ENCODE assay signal across 22 cellular contexts in the genomic region with DNA sequence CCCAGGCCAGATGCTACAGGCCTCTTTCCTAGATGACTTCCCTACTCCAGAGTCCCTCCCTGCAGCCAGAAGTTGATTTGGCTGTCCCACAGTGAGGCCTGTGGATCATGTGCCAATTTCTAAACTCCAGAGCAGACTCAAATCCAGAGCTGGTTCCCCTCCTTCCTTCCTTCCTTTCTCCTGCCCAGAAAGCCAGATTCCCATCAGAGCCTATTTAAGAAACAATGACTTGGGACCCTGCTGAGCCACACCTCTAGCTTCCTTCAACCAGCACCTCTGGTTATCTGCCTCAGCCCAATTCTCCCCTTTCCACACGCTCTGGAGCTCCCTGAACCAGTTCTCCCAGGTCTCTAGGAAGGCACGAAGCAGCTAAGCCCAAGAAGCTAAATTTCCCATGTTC. TPM values are rescaled to one million over a fixed set of nuclear protein-coding genes. Genes with fewer than 3 reads are reported as not detected.
DNase-seq lines count a peak whose midpoint lies in the region; ATAC-seq, FAIRE-seq and TF ChIP-seq lines count a peak whose summit lies in the region.
"Had no signal": no experiment of that assay in that cellular context is flagged by ENCODE, and none has a peak within 500 bp of the region (broad histone marks: within the 10 kb centered on the region; RNA-seq: fewer than 3 reads in every experiment).

No MANE protein-coding gene starts in this region.

- H3K9me3 ChIP-seq in right lobe of liver (no peaks in the 10 kb centered on the region), HepG2 (ENCODE audit: low read length) (no peaks in the 10 kb centered on the region), endothelial cell of umbilical vein (replicated peaks; ENCODE audit: control insufficient read depth, insufficient read depth, low read length) (no peaks in the 10 kb centered on the region), upper lobe of right lung (no peaks in the 10 kb centered on the region)
- H3K9me3 ChIP-seq: MG63 had no signal

- no peak for TF ChIP-seq CTCF in right lobe of liver (IDR thresholded peaks at IDR 0.05)
- TF ChIP-seq CTCF in HepG2 (CRISPR knock-in tag; IDR thresholded peaks at IDR 0.05): no peak
- no peak for TF ChIP-seq CTCF in endothelial cell of umbilical vein (IDR thresholded peaks at IDR 0.05; ENCODE audit: extremely low read depth in 1 of 2, insufficient read depth in 1 of 2, low read depth in 1 of 2, low read length in 2 of 2)
- TF ChIP-seq CTCF in upper lobe of right lung (IDR thresholded peaks at IDR 0.05): no peak

- in situ Hi-C loops in HepG2 (cut with HindIII; ENCODE audit: extremely low pct_ligation_motif_present, low pct_unique_long_range_greater_than_20kb): no loop called here

- H3K9ac ChIP-seq in HepG2 (ENCODE audit: insufficient read depth, low read depth, low read length) (no peak overlapping the region), endothelial cell of umbilical vein (replicated peaks; ENCODE audit: extremely low read depth, insufficient read depth, low read length) (no peak overlapping the region)

- dilution Hi-C loops in endothelial cell of umbilical vein (cut with MboI; ENCODE audit: extremely low pct_ligation_motif_present, low sequenced_read_pairs): no loop called here

- no peak for FAIRE-seq in HepG2 (lab: Jason Lieb, UNC)
- FAIRE-seq in endothelial cell of umbilical vein (lab: Jason Lieb, UNC): peak; percentile 78
- FAIRE-seq: bronchial epithelial cell, TTC549 had no signal

- TF ChIP-seq RAD21 in HepG2 (CRISPR knock-in tag; IDR thresholded peaks at IDR 0.05): no peak

- CTCF ChIA-PET in HepG2 (lab: Yijun Ruan, JAX; ENCODE audit: low intra/inter-chr PET ratio, low total read pairs) (no interaction called here), endothelial cell of umbilical vein (lab: Charles Lee) (interaction anchor here (0.9 to 2.5 kb wide), 7 partner anchors 10 to 140 kb away, joined by 4 to 12 read pairs (median 5); no protein-coding TSS in a partner anchor)

- TF ChIP-seq POLR2A in right lobe of liver (IDR thresholded peaks at IDR 0.05): no peak
- TF ChIP-seq POLR2A in HepG2 (IDR thresholded peaks at IDR 0.05; ENCODE audit: insufficient read depth in 1 of 2, low read depth in 2 of 2, low read length in 2 of 2): no peak
- TF ChIP-seq POLR2A in endothelial cell of umbilical vein (IDR thresholded peaks at IDR 0.05; ENCODE audit: low read depth, low read length): no peak

- 83% methylated on average over 2 of the region's 2 CpGs for WGBS in right lobe of liver (ENCODE audit: insufficient coverage, low coverage, low lambda C conversion rate, missing lambda C conversion rate)
- 79% methylated on average over 2 of the region's 2 CpGs for WGBS in HepG2 (ENCODE audit: low lambda C conversion rate)

- H3K4me3 ChIP-seq in right lobe of liver (no peak overlapping the region), HepG2 (replicated peaks in 1 of 3; ENCODE audit: insufficient read depth in 1 of 3, low read depth in 2 of 3, low read length in 3 of 3) (no peak overlapping the region), endothelial cell of umbilical vein (replicated peaks in 1 of 3; ENCODE audit: insufficient read depth in 1 of 3, low read depth in 1 of 3, low read length in 3 of 3) (no peak overlapping the region), upper lobe of right lung (no peak overlapping the region)
- H3K4me3 ChIP-seq: MG63 had no signal

- TF ChIP-seq EP300 in HepG2 (IDR thresholded peaks at IDR 0.05; ENCODE audit: low read depth in 2 of 2, low read length in 2 of 2) (no peak), HepG2 (CRISPR knock-in tag; IDR thresholded peaks at IDR 0.05; ENCODE audit: borderline replicate concordance) (no peak)

- H3K27me3 ChIP-seq in right lobe of liver (no peaks in the 10 kb centered on the region), HepG2 (ENCODE audit: control insufficient read depth in 1 of 2, insufficient read depth in 2 of 2, low read length in 2 of 2) (no peaks in the 10 kb centered on the region), endothelial cell of umbilical vein (ENCODE audit: control insufficient read depth in 2 of 2, insufficient read depth in 2 of 2, low read length in 2 of 2) (no peaks in the 10 kb centered on the region), upper lobe of right lung (no peaks in the 10 kb centered on the region)
- H3K27me3 ChIP-seq: MG63 had no signal

- H4K20me1 ChIP-seq in HepG2 (ENCODE audit: insufficient read depth, low read length): 0 out of 2 replicates have a peak, but pooled peaks cover 2% of the 10 kb centered on the region
- H4K20me1 ChIP-seq in endothelial cell of umbilical vein (replicated peaks; ENCODE audit: control insufficient read depth, extremely low read depth, insufficient read depth, low read length): peaks cover 3% of the 10 kb centered on the region

- ATAC-seq in right lobe of liver (peak in 3 of 4 donors; percentile 23 to 47 (median 38)), HepG2 (no peak), upper lobe of right lung (peak; percentile 28), GM21447 (IDR thresholded peaks at IDR 0.05; ENCODE audit: unreplicated experiment) (no peak)

- H3K9me1 ChIP-seq in endothelial cell of umbilical vein (replicated peaks; ENCODE audit: control insufficient read depth, extremely low read depth, insufficient read depth, low read length): no peaks in the 10 kb centered on the region

- no peaks in the 10 kb centered on the region for H3K4me1 ChIP-seq in right lobe of liver
- no peaks in the 10 kb centered on the region for H3K4me1 ChIP-seq in HepG2 (ENCODE audit: insufficient read depth, low read length)
- H3K4me1 ChIP-seq in endothelial cell of umbilical vein (ENCODE audit: control insufficient read depth, extremely low read depth, insufficient read depth, low read length): peaks cover 16% of the 10 kb centered on the region
- H3K4me1 ChIP-seq in upper lobe of right lung: peaks cover 12% of the 10 kb centered on the region

- H3K79me2 ChIP-seq in HepG2 (ENCODE audit: insufficient read depth, low read length) (peaks cover 2% of the 10 kb centered on the region), endothelial cell of umbilical vein (ENCODE audit: control insufficient read depth, insufficient read depth, low read length) (peaks cover 51% of the 10 kb centered on the region)

- DNase-seq in right lobe of liver (no peak), HepG2 (ENCODE audit: low spot score) (no peak), endothelial cell of umbilical vein (ENCODE audit: low read depth, low spot score) (no peak), iPS-NIHi7 (ENCODE audit: extremely low spot score) (peak; percentile 35), upper lobe of right lung (no peak), NCI-H774 (lab: John Stamatoyannopoulos, UW) (no peak), NCI-H1694 (lab: John Stamatoyannopoulos, UW) (no peak)
- DNase-seq: activated CD4-positive, alpha-beta T cell treated with anti-CD3 and anti-CD28 coated beads for 4 hours; activated CD8-positive, alpha-beta memory T cell treated with anti-CD3 and anti-CD28 coated beads, Interleukin-2, amount 50 U/mL, for 4 hours; activated effector memory CD4-positive, alpha-beta T cell treated with anti-CD3 and anti-CD28 coated beads, Interleukin-2, amount 50 U/mL, for 16 hours; MG63; NCI-H1436 treated with DMSO at 0.1 percent for 48 hours; NCI-H2171; NCI-H526 treated with DMSO at 0.1 percent for 48 hours; occipital lobe; retina; SHP77 had no signal

- intact Hi-C loops in right lobe of liver (cut with DNase I) (no loop called here), HepG2 (cut with micrococcal nuclease; ENCODE audit: unreplicated experiment) (no loop called here), endothelial cell of umbilical vein (cut with micrococcal nuclease) (no loop called here), upper lobe of right lung (cut with DNase I) (no loop called here)

- POLR2A ChIA-PET in HepG2 (lab: Yijun Ruan, JAX) (no interaction called here), endothelial cell of umbilical vein (lab: Charles Lee) (no interaction called here)

- H3K27ac ChIP-seq in right lobe of liver (no peak overlapping the region), HepG2 (ENCODE audit: extremely low read length, insufficient read depth, low read length) (no peak overlapping the region), endothelial cell of umbilical vein (ENCODE audit: insufficient read depth, low read depth, low read length) (no peak overlapping the region), upper lobe of right lung (peak overlapping the region; percentile 5)

- no TSS peak for BruUV-seq in HepG2 (replicated peaks; lab: Mats Ljungman, UMichigan)
- BruUV-seq in endothelial cell of umbilical vein (replicated peaks; lab: Mats Ljungman, UMichigan): no TSS peak

- H3K4me2 ChIP-seq in HepG2 (ENCODE audit: low read depth, low read length) (no peak overlapping the region), endothelial cell of umbilical vein (ENCODE audit: insufficient read depth, low read length) (no peak overlapping the region)

- H3K36me3 ChIP-seq in right lobe of liver (no peaks in the 10 kb centered on the region), HepG2 (replicated peaks in 1 of 2; ENCODE audit: control insufficient read depth in 1 of 2, insufficient read depth in 2 of 2, low read length in 2 of 2) (no peaks in the 10 kb centered on the region), endothelial cell of umbilical vein (ENCODE audit: control insufficient read depth in 2 of 2, extremely low read depth in 1 of 2, insufficient read depth in 2 of 2, low read length in 2 of 2) (no peaks in the 10 kb centered on the region), upper lobe of right lung (no peaks in the 10 kb centered on the region)
- H3K36me3 ChIP-seq: MG63 had no signal

- H2AFZ ChIP-seq in HepG2 (ENCODE audit: low read length): no peak overlapping the region
- H2AFZ ChIP-seq in endothelial cell of umbilical vein (ENCODE audit: low read depth, low read length): no peak overlapping the region

RNA-seq across cellular contexts. Expression of a gene that starts 7.2 kb away (rescaled TPM):
- 10 to 100 TPM in 1 of 6 experiments, 1 to 10 TPM in 5; 4.1 to 10.7 (median 5.3) TPM for total RNA-seq in right lobe of liver
- 3.7 and 3.9 TPM in 2 replicates for total RNA-seq in HepG2 (2016; rRNA removed; fragmentation: Illumina TruSeq; extraction: Trizol)
- 0.53 and 0.61 TPM in 2 replicates for total RNA-seq in HepG2 (2016; cell fraction: cytosol; rRNA removed; fragmentation: Illumina TruSeq; extraction: Trizol; ENCODE audit: low read depth)
- total RNA-seq in HepG2 (2016; cell fraction: insoluble cytoplasmic fraction; rRNA removed; fragmentation: Illumina TruSeq; extraction: Trizol): 3.0 and 4.0 TPM in 2 replicates
- 2.0 and 2.3 TPM in 2 replicates for total RNA-seq in HepG2 (2016; cell fraction: membrane; rRNA removed; fragmentation: Illumina TruSeq; extraction: Trizol)
- total RNA-seq in HepG2 (2016; cell fraction: nucleus; rRNA removed; fragmentation: Illumina TruSeq; extraction: Trizol): 3.2 and 4.3 TPM in 2 replicates
- polyA plus RNA-seq in HepG2 (2011; rRNA removed): 6.4 and 9.4 TPM in 2 replicates
- polyA plus RNA-seq in HepG2 (2011; cell fraction: cytosol; rRNA removed): 3.7 TPM in 2 replicates
- polyA plus RNA-seq in HepG2 (2011; cell fraction: nucleus; rRNA removed): 12.8 and 13.5 TPM in 2 replicates
- 5.3 and 7.6 TPM in 2 replicates for polyA plus RNA-seq in HepG2 (2012)
- 0.29 and 0.57 TPM in 2 replicates for polyA plus RNA-seq in HepG2 (2016; cell fraction: cytosol; fragmentation: Illumina TruSeq; extraction: Trizol; ENCODE audit: low read depth)
- 4.5 and 5.0 TPM in 2 replicates for polyA plus RNA-seq in HepG2 (2016; cell fraction: insoluble cytoplasmic fraction; fragmentation: Illumina TruSeq; extraction: Trizol; ENCODE audit: low read depth)
- polyA plus RNA-seq in HepG2 (2016; cell fraction: membrane; fragmentation: Illumina TruSeq; extraction: Trizol; ENCODE audit: low read depth): 1.0 and 1.4 TPM in 2 replicates
- polyA plus RNA-seq in HepG2 (2016; cell fraction: nucleus; fragmentation: Illumina TruSeq; extraction: Trizol; ENCODE audit: insufficient read depth, low read depth): 9.8 TPM in 2 replicates
- polyA minus RNA-seq in HepG2 (2011; rRNA and poly(A)+ RNA removed; ENCODE audit: low replicate concordance): 4.3 and 4.8 TPM in 2 replicates
- 2.4 and 3.4 TPM in 2 replicates for polyA minus RNA-seq in HepG2 (2011; cell fraction: cytosol; rRNA and poly(A)+ RNA removed)
- polyA minus RNA-seq in HepG2 (2011; cell fraction: nucleus; rRNA and poly(A)+ RNA removed): 2.9 and 3.3 TPM in 2 replicates
- total RNA-seq in endothelial cell of umbilical vein: 35.7 and 39.5 TPM in 2 replicates
- 18.1 and 20.0 TPM in 2 replicates for polyA plus RNA-seq in endothelial cell of umbilical vein
- polyA plus RNA-seq in endothelial cell of umbilical vein (2011; cell fraction: cytosol; rRNA removed): 17.5 and 17.8 TPM in 2 replicates
- 39.3 and 45.0 TPM in 2 replicates for polyA plus RNA-seq in endothelial cell of umbilical vein (2011; cell fraction: nucleus; rRNA removed)
- 27.7 and 28.1 TPM in 2 replicates for polyA plus RNA-seq in endothelial cell of umbilical vein (2012)
- polyA minus RNA-seq in endothelial cell of umbilical vein: 18.5 and 19.2 TPM in 2 replicates
- polyA minus RNA-seq in endothelial cell of umbilical vein (2011; cell fraction: cytosol; rRNA and poly(A)+ RNA removed): 2.0 TPM
- polyA minus RNA-seq in endothelial cell of umbilical vein (2011; cell fraction: nucleus; rRNA and poly(A)+ RNA removed): 10.0 and 11.0 TPM in 2 replicates
- 28.8 TPM for total RNA-seq in upper lobe of right lung

RNA-seq across cellular contexts. Expression of a gene that starts 7.5 kb away (rescaled TPM):
- total RNA-seq in right lobe of liver (not detected), HepG2 (2016; rRNA removed; fragmentation: Illumina TruSeq; extraction: Trizol) (not detected in 2 replicates), endothelial cell of umbilical vein (not detected in 2 replicates), upper lobe of right lung (not detected)
- not detected in 2 replicates for total RNA-seq in HepG2 (2016; cell fraction: cytosol; rRNA removed; fragmentation: Illumina TruSeq; extraction: Trizol; ENCODE audit: low read depth)
- not detected in 2 replicates for total RNA-seq in HepG2 (2016; cell fraction: insoluble cytoplasmic fraction; rRNA removed; fragmentation: Illumina TruSeq; extraction: Trizol)
- not detected in 2 replicates for total RNA-seq in HepG2 (2016; cell fraction: membrane; rRNA removed; fragmentation: Illumina TruSeq; extraction: Trizol)
- total RNA-seq in HepG2 (2016; cell fraction: nucleus; rRNA removed; fragmentation: Illumina TruSeq; extraction: Trizol): not detected in 2 replicates
- polyA plus RNA-seq in HepG2 (2011; rRNA removed) (not detected in 2 replicates), endothelial cell of umbilical vein (not detected in 2 replicates)
- not detected in 2 replicates for polyA plus RNA-seq in HepG2 (2011; cell fraction: cytosol; rRNA removed)
- 0.09 TPM in 1 of 2 replicates, not detected in the other for polyA plus RNA-seq in HepG2 (2011; cell fraction: nucleus; rRNA removed)
- polyA plus RNA-seq in HepG2 (2012): not detected in 2 replicates
- not detected in 2 replicates for polyA plus RNA-seq in HepG2 (2016; cell fraction: cytosol; fragmentation: Illumina TruSeq; extraction: Trizol; ENCODE audit: low read depth)
- not detected in 2 replicates for polyA plus RNA-seq in HepG2 (2016; cell fraction: insoluble cytoplasmic fraction; fragmentation: Illumina TruSeq; extraction: Trizol; ENCODE audit: low read depth)
- not detected in 2 replicates for polyA plus RNA-seq in HepG2 (2016; cell fraction: membrane; fragmentation: Illumina TruSeq; extraction: Trizol; ENCODE audit: low read depth)
- not detected in 2 replicates for polyA plus RNA-seq in HepG2 (2016; cell fraction: nucleus; fragmentation: Illumina TruSeq; extraction: Trizol; ENCODE audit: insufficient read depth, low read depth)
- polyA minus RNA-seq in HepG2 (2011; rRNA and poly(A)+ RNA removed; ENCODE audit: low replicate concordance): 0.94 TPM in 1 of 2 replicates, not detected in the other
- polyA minus RNA-seq in HepG2 (2011; cell fraction: cytosol; rRNA and poly(A)+ RNA removed): not detected in 2 replicates
- not detected in 2 replicates for polyA minus RNA-seq in HepG2 (2011; cell fraction: nucleus; rRNA and poly(A)+ RNA removed)
- not detected in 2 replicates for polyA plus RNA-seq in endothelial cell of umbilical vein (2011; cell fraction: cytosol; rRNA removed)
- not detected in 2 replicates for polyA plus RNA-seq in endothelial cell of umbilical vein (2011; cell fraction: nucleus; rRNA removed)
- polyA plus RNA-seq in endothelial cell of umbilical vein (2012): not detected in 2 replicates
- polyA minus RNA-seq in endothelial cell of umbilical vein: not detected in 2 replicates
- polyA minus RNA-seq in endothelial cell of umbilical vein (2011; cell fraction: cytosol; rRNA and poly(A)+ RNA removed): not detected
- polyA minus RNA-seq in endothelial cell of umbilical vein (2011; cell fraction: nucleus; rRNA and poly(A)+ RNA removed): not detected in 2 replicates
- total RNA-seq: bronchial epithelial cell, G401 had no signal
- polyA plus RNA-seq: AG04450 had no signal

Comparison
In these comparisons a context has a peak if more than half of its experiments do, and no peak if none do; other contexts are left out.
1. ATAC-seq: peak in right lobe of liver (3 of 4) and upper lobe of right lung (single experiment); none in HepG2 (single experiment) and GM21447 (single experiment).